In genomic region chr2:3575534-3576324, GRCh38 we compare ENCODE assay signal across 8 cellular contexts. TPM values are rescaled to one million over a fixed set of nuclear protein-coding genes. Genes with fewer than 3 reads are reported as not detected.
A peak's percentile ranks its signal among the peaks of the same experiment; 100 is the strongest.
DNase-seq lines count a peak whose midpoint lies in the region; ATAC-seq, FAIRE-seq and TF ChIP-seq lines count a peak whose summit lies in the region.

No MANE protein-coding gene starts in this region.

- peak overlapping the region; percentile 83 to 95 (median 91) for H3K27ac ChIP-seq in BLaER1 treated with 17β-estradiol and CSF1 and Interleukin-3, amounts not matched to agents 10 nM and 100 nM
- peak overlapping the region; percentile 57 to 82 (median 72) for H3K27ac ChIP-seq in pancreas

- peak overlapping the region; percentile 71 to 98 (median 92) for H3K4me2 ChIP-seq in BLaER1 treated with 17β-estradiol and CSF1 and Interleukin-3, amounts not matched to agents 10 nM and 100 nM

- H3K4me3 Mint-ChIP-seq in activated T-cell treated with anti-CD3 and anti-CD28 coated beads, Interleukin-2, amount 50 U/mL, for 72 hours = peak overlapping the region; percentile 94 to 95

- H4K20me1 ChIP-seq in BLaER1 treated with 17β-estradiol and CSF1 and Interleukin-3, amounts not matched to agents 10 nM and 100 nM = peaks cover 50 to 54% (median 52%) of the 10 kb centered on the region in 11 experiments

- peak overlapping the region; percentile 94 for H3K27ac Mint-ChIP-seq in activated T-cell treated with anti-CD3 and anti-CD28 coated beads, Interleukin-2, amount 50 U/mL, for 72 hours

- no peaks in the 10 kb centered on the region for H3K27me3 ChIP-seq in BLaER1 treated with 17β-estradiol and CSF1 and Interleukin-3, amounts not matched to agents 10 nM and 100 nM
- H3K27me3 ChIP-seq in pancreas = no peaks in the 10 kb centered on the region

- TF ChIP-seq CTCF in fibroblast of villous mesenchyme (IDR thresholded peaks at IDR 0.05; ENCODE audit: insufficient read depth, low read depth, low read length) (no peak), pancreas (IDR thresholded peaks at IDR 0.05) (no peak)

- H3K36me3 ChIP-seq in BLaER1 treated with 17β-estradiol and CSF1 and Interleukin-3, amounts not matched to agents 10 nM and 100 nM = peaks cover 46 to 51% (median 50%) of the 10 kb centered on the region in 11 experiments
- H3K36me3 ChIP-seq in pancreas = peaks cover 6 to 44% (median 31%) of the 10 kb centered on the region in 3 donors

- peak; percentile 23 for ATAC-seq in GM21515 (IDR thresholded peaks at IDR 0.05; ENCODE audit: unreplicated experiment)
- ATAC-seq in activated T-cell treated with anti-CD3 and anti-CD28 coated beads, Interleukin-2, amount 50 U/mL, for 72 hours (replicated peaks in 1 of 2) = peak; percentile 19 to 25
- ATAC-seq in pancreas = peak; percentile 11 to 75 (median 57)

- FAIRE-seq in pancreas (lab: Jason Lieb, UNC) = no peak

- peaks cover 68% of the 10 kb centered on the region for H3K4me1 Mint-ChIP-seq in activated T-cell treated with anti-CD3 and anti-CD28 coated beads, Interleukin-2, amount 50 U/mL, for 72 hours (ENCODE audit: low read depth)

- peaks cover 41 to 54% (median 45%) of the 10 kb centered on the region in 10 experiments for H3K4me1 ChIP-seq in BLaER1 treated with 17β-estradiol and CSF1 and Interleukin-3, amounts not matched to agents 10 nM and 100 nM
- H3K4me1 ChIP-seq in pancreas = peaks cover 21 to 34% (median 22%) of the 10 kb centered on the region in 3 donors

- peak overlapping the region; percentile 85 to 99 (median 98) for H3K4me3 ChIP-seq in BLaER1 treated with 17β-estradiol and CSF1 and Interleukin-3, amounts not matched to agents 10 nM and 100 nM
- peak overlapping the region; percentile 78 for H3K4me3 ChIP-seq in fibroblast of villous mesenchyme (ENCODE audit: low read depth, low read length)
- H3K4me3 ChIP-seq in pancreas = peak overlapping the region; percentile 69 to 96 (median 73)

- H3K27me3 Mint-ChIP-seq in activated T-cell treated with anti-CD3 and anti-CD28 coated beads, Interleukin-2, amount 50 U/mL, for 72 hours (ENCODE audit: low read depth) = no peaks in the 10 kb centered on the region

- H3K9me3 Mint-ChIP-seq in activated T-cell treated with anti-CD3 and anti-CD28 coated beads, Interleukin-2, amount 50 U/mL, for 72 hours = no peaks in the 10 kb centered on the region

- intact Hi-C loops in pancreas (cut with DNase I) = no loop called here

- in situ Hi-C loops in KBM-7 (cut with MboI; ENCODE audit: low pct_unique_long_range_greater_than_20kb, low sequenced_read_pairs) = no loop called here

- peaks cover 28 to 53% of the 10 kb centered on the region in 2 donors for H3K36me3 Mint-ChIP-seq in activated T-cell treated with anti-CD3 and anti-CD28 coated beads, Interleukin-2, amount 50 U/mL, for 72 hours (ENCODE audit: insufficient read depth in 2 of 2)

- 1% methylated on average over 50 to 54 of the region's 54 CpGs for WGBS in pancreas, 2 donors

- no peaks in the 10 kb centered on the region for H3K9me3 ChIP-seq in BLaER1 treated with 17β-estradiol and CSF1 and Interleukin-3, amounts not matched to agents 10 nM and 100 nM (replicated peaks in 1 of 11)
- no peaks in the 10 kb centered on the region for H3K9me3 ChIP-seq in pancreas

- peak overlapping the region; percentile 94 to 99 (median 97) for H3K9ac ChIP-seq in BLaER1 treated with 17β-estradiol and CSF1 and Interleukin-3, amounts not matched to agents 10 nM and 100 nM

- DNase-seq in KBM-7 (peak; percentile 26), fibroblast of villous mesenchyme (ENCODE audit: low read depth) (no peak), pancreas (peak in 3 of 6 donors; percentile 28 to 73 (median 48)), NCI-H128 (lab: John Stamatoyannopoulos, UW; ENCODE audit: unreplicated experiment) (no peak), NOMO-1 (lab: John Stamatoyannopoulos, UW; ENCODE audit: unreplicated experiment in 2 of 2) (no peak)
- peak; percentile 13 to 28 for DNase-seq in activated T-cell treated with anti-CD3 and anti-CD28 coated beads, Interleukin-2, amount 50 U/mL, for 72 hours

RNA-seq across cellular contexts. Expression of gene RPS7, which starts 0.7 kb away (rescaled TPM):
- 1,000 to 10,000 TPM; 1,606 to 1,760 TPM for total RNA-seq in activated T-cell treated with anti-CD3 and anti-CD28 coated beads, Interleukin-2, amount 50 U/mL, for 72 hours
- 1,279 and 1,357 TPM in 2 replicates for total RNA-seq in fibroblast of villous mesenchyme
- total RNA-seq in pancreas = 100 to 1,000 TPM; 498 to 985 (median 806) TPM
- polyA plus RNA-seq in pancreas = 1,000 to 10,000 TPM; 1,402 to 2,322 TPM

RNA-seq across cellular contexts. Expression of gene RNASEH1, which starts 17.6 kb away (rescaled TPM):
- total RNA-seq in activated T-cell treated with anti-CD3 and anti-CD28 coated beads, Interleukin-2, amount 50 U/mL, for 72 hours = 10 to 100 TPM; 23.4 to 24.1 TPM
- 42.7 and 48.3 TPM in 2 replicates for total RNA-seq in fibroblast of villous mesenchyme
- total RNA-seq in pancreas = 10 to 100 TPM in 2 of 6 donors, 1 to 10 TPM in 4; 6.1 to 10.6 (median 8.9) TPM
- 1 to 10 TPM; 5.5 to 5.7 TPM for polyA plus RNA-seq in pancreas

RNA-seq across cellular contexts. Expression of gene COLEC11, which starts 19.2 kb away (rescaled TPM):
- total RNA-seq in activated T-cell treated with anti-CD3 and anti-CD28 coated beads, Interleukin-2, amount 50 U/mL, for 72 hours = under 1 TPM; 0.21 to 0.41 TPM
- 0.43 and 1.6 TPM in 2 replicates for total RNA-seq in fibroblast of villous mesenchyme
- total RNA-seq in pancreas = 1 to 10 TPM; 2.0 to 6.1 (median 3.2) TPM
- polyA plus RNA-seq in pancreas = 10 to 100 TPM in 1 of 2 donors, 1 to 10 TPM in 1; 9.5 to 11.9 TPM

RNA-seq across cellular contexts. Expression of gene ADI1, which starts 56.4 kb away (rescaled TPM):
- 10 to 100 TPM; 24.1 to 26.4 TPM for total RNA-seq in activated T-cell treated with anti-CD3 and anti-CD28 coated beads, Interleukin-2, amount 50 U/mL, for 72 hours
- total RNA-seq in fibroblast of villous mesenchyme = 47.7 and 66.5 TPM in 2 replicates
- 10 to 100 TPM in 5 of 6 donors, 1 to 10 TPM in 1; 9.9 to 26.0 (median 19.2) TPM for total RNA-seq in pancreas
- polyA plus RNA-seq in pancreas = 10 to 100 TPM; 17.8 to 29.7 TPM

Comparison
In these comparisons a context has a peak if more than half of its experiments do, and no peak if none do; other contexts are left out.
1. DNase-seq: peak in KBM-7 (single experiment) and activated T-cell treated with anti-CD3 and anti-CD28 coated beads, Interleukin-2, amount 50 U/mL, for 72 hours (2 of 2); none in fibroblast of villous mesenchyme (single experiment), NCI-H128 (single experiment) and NOMO-1 (0 of 2).
2. Peak in every context shown above with its lines, with median percentiles within 50 percentile points of each other: H3K4me3 ChIP-seq and ATAC-seq.